ENCODE assay signal across 11 cellular contexts in the genomic region with DNA sequence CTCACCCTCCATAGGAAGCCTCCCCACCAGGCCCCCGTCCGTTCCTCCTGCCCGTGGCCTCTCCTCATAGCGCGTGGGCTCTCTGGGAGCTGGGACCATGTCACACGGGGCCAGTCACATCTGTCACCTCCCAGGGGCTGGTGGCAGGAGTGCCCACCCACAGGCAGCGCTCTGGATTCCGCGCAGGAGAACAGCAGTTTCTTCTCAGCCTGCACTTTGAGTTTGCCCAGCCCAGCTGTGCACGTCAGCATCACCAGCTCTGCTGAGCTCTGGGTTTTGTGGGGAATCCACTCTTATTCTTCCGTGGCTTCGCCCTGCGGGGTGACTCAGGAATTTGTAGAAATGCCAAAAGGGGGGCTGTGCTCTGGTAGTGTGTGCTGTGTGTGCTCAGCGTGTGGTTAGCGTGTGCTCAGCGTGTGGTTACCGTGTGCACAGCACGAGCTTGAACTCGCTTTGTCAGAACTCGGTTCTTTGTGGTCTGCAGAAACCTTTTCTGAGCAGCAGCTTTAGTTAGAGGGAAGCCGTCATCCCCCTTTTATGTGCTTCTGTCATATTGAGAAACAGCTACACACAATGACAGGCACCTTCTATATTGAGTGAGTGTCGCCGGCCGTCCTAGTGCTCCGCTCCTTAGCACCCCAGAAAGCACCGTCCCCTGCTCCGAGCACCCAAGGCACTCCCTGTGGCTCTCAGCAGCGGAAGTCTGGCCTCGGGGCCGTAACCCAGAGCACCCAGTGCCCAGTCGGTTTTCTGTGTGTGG.
A peak's percentile ranks its signal among the peaks of the same experiment; 100 is the strongest.
DNase-seq lines count a peak whose midpoint lies in the region; ATAC-seq and TF ChIP-seq lines count a peak whose summit lies in the region.
"Had no signal": no experiment of that assay in that cellular context is flagged by ENCODE, and none has a peak within 500 bp of the region (broad histone marks: within the 10 kb centered on the region; RNA-seq: fewer than 3 reads in every experiment).

No MANE protein-coding gene starts in this region.

- H3K27ac Mint-ChIP-seq in activated naive CD8-positive, alpha-beta T cell treated with anti-CD3 and anti-CD28 coated beads, Interleukin-2, amount 50 U/mL, for 24 hours: peak overlapping the region; percentile 92

- no peak for TF ChIP-seq CTCF in DOHH2 (IDR thresholded peaks at IDR 0.05; ENCODE audit: low read depth, low read length, poor library complexity, severe bottlenecking)

- no peaks in the 10 kb centered on the region for H3K9me2 ChIP-seq in DOHH2 (replicated peaks; ENCODE audit: control insufficient read depth, low read length)

- peak overlapping the region; percentile 99 for H3K4me3 Mint-ChIP-seq in activated naive CD8-positive, alpha-beta T cell treated with anti-CD3 and anti-CD28 coated beads, Interleukin-2, amount 50 U/mL, for 24 hours

- CTCF ChIA-PET in HEK293T (lab: Yijun Ruan, JAX): no interaction called here

- peaks cover 7% of the 10 kb centered on the region for H3K27me3 ChIP-seq in DOHH2 (ENCODE audit: control insufficient read depth, low read length)

- peak overlapping the region; percentile 92 for H3K27ac ChIP-seq in DOHH2 (ENCODE audit: low read depth, low read length)
- H3K27ac ChIP-seq: parathyroid adenoma had no signal

- ATAC-seq in activated naive CD8-positive, alpha-beta T cell treated with anti-CD3 and anti-CD28 coated beads, Interleukin-2, amount 50 U/mL, for 24 hours: peak; percentile 88
- ATAC-seq in HG03139 (IDR thresholded peaks at IDR 0.05; ENCODE audit: unreplicated experiment): no peak

- H3K4me3 ChIP-seq in DOHH2 (ENCODE audit: low read length): peak overlapping the region; percentile 94

- H4K20me1 ChIP-seq in DOHH2 (ENCODE audit: control insufficient read depth, insufficient read depth, low read depth, low read length): peaks cover 7% of the 10 kb centered on the region

- H3K27me3 Mint-ChIP-seq in activated naive CD8-positive, alpha-beta T cell treated with anti-CD3 and anti-CD28 coated beads, Interleukin-2, amount 50 U/mL, for 24 hours: no peaks in the 10 kb centered on the region

- H3K4me1 Mint-ChIP-seq in activated naive CD8-positive, alpha-beta T cell treated with anti-CD3 and anti-CD28 coated beads, Interleukin-2, amount 50 U/mL, for 24 hours: peaks cover 69% of the 10 kb centered on the region

- peaks cover 63% of the 10 kb centered on the region for H3K4me1 ChIP-seq in DOHH2 (ENCODE audit: control insufficient read depth, low read length)

- H3K36me3 Mint-ChIP-seq in activated naive CD8-positive, alpha-beta T cell treated with anti-CD3 and anti-CD28 coated beads, Interleukin-2, amount 50 U/mL, for 24 hours (ENCODE audit: low read depth): peaks cover 19% of the 10 kb centered on the region

- POLR2A ChIA-PET in HEK293T (lab: Yijun Ruan, JAX): interaction anchor here (1.6 kb wide), 1 partner anchor 287 kb away, joined by 3 read pairs; no protein-coding TSS in a partner anchor

- peaks cover 81% of the 10 kb centered on the region for H3K79me2 ChIP-seq in DOHH2 (ENCODE audit: control insufficient read depth, low read length)

- H3K36me3 ChIP-seq in DOHH2 (ENCODE audit: control insufficient read depth, low read length): peaks cover 75% of the 10 kb centered on the region

- peaks cover 38% of the 10 kb centered on the region for H3F3A ChIP-seq in DOHH2 (ENCODE audit: control insufficient read depth, insufficient read depth)

- H3K9me3 ChIP-seq in DOHH2 (ENCODE audit: control insufficient read depth, insufficient read depth, low read length): no peaks in the 10 kb centered on the region

- DNase-seq in activated CD4-positive, alpha-beta T cell treated with anti-CD3 and anti-CD28 coated beads, Interleukin-2, amount 50 U/mL, for 24 hours (ENCODE audit: low read depth in 1 of 2, low spot score in 1 of 2): peak; percentile 13 to 58
- DNase-seq in activated naive CD8-positive, alpha-beta T cell treated with anti-CD3 and anti-CD28 coated beads, Interleukin-2, amount 50 U/mL, for 24 hours: peak; percentile 49
- DNase-seq in stimulated activated CD4-positive, alpha-beta T cell treated with anti-CD3 and anti-CD28 coated beads, Interleukin-4, amount 100 ng/mL, for 4 hours: peak; percentile 37 to 78
- no peak for DNase-seq in HEK293T (ENCODE audit: extremely low spot score)
- no peak for DNase-seq in dedifferentiated amniotic fluid mesenchymal stem cell (ENCODE audit: extremely low spot score)
- no peak for DNase-seq in retina
- DNase-seq: NCI-H1092 treated with DMSO at 0.1 percent for 48 hours, SHP77 treated with DMSO at 0.1 percent for 48 hours had no signal

- H3K9me3 Mint-ChIP-seq in activated naive CD8-positive, alpha-beta T cell treated with anti-CD3 and anti-CD28 coated beads, Interleukin-2, amount 50 U/mL, for 24 hours: no peaks in the 10 kb centered on the region

- peak overlapping the region; percentile 80 for H3K4me2 ChIP-seq in DOHH2 (ENCODE audit: low read length)

TF ChIP-seq in HEK293T, 16 proteins besides CTCF, POLR2A, EP300 and RAD21:
- TF ChIP-seq ZNF384 (IDR thresholded peaks at IDR 0.05): no peak
- no peak for TF ChIP-seq ARNT (IDR thresholded peaks at IDR 0.05)
- TF ChIP-seq FOXK2 (IDR thresholded peaks at IDR 0.05): no peak
- TF ChIP-seq HDGF (IDR thresholded peaks at IDR 0.05; ENCODE audit: borderline replicate concordance): no peak
- no peak for TF ChIP-seq FOXM1 (IDR thresholded peaks at IDR 0.05; ENCODE audit: borderline replicate concordance)
- TF ChIP-seq SUZ12 (IDR thresholded peaks at IDR 0.05): no peak
- TF ChIP-seq, protein P1, sequence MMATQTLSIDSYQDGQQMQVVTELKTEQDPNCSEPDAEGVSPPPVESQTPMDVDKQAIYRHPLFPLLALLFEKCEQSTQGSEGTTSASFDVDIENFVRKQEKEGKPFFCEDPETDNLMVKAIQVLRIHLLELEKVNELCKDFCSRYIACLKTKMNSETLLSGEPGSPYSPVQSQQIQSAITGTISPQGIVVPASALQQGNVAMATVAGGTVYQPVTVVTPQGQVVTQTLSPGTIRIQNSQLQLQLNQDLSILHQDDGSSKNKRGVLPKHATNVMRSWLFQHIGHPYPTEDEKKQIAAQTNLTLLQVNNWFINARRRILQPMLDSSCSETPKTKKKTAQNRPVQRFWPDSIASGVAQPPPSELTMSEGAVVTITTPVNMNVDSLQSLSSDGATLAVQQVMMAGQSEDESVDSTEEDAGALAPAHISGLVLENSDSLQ (IDR thresholded peaks at IDR 0.05): no peak
- TF ChIP-seq BHLHE40 (IDR thresholded peaks at IDR 0.05; ENCODE audit: borderline replicate concordance): no peak
- no peak for TF ChIP-seq L3MBTL2 (conservative IDR thresholded peaks at IDR 0.05)
- TF ChIP-seq CTBP1 (IDR thresholded peaks at IDR 0.05; ENCODE audit: borderline replicate concordance): no peak
- no peak for TF ChIP-seq ELF4 (IDR thresholded peaks at IDR 0.05)
- TF ChIP-seq FOXA1 (IDR thresholded peaks at IDR 0.05): no peak
- TF ChIP-seq LEF1 (IDR thresholded peaks at IDR 0.05; ENCODE audit: borderline replicate concordance): no peak
- TF ChIP-seq NFRKB (IDR thresholded peaks at IDR 0.05): no peak

Comparison
In these comparisons a context has a peak if more than half of its experiments do, and no peak if none do; other contexts are left out.
1. DNase-seq: peak in activated CD4-positive, alpha-beta T cell treated with anti-CD3 and anti-CD28 coated beads, Interleukin-2, amount 50 U/mL, for 24 hours (2 of 2), activated naive CD8-positive, alpha-beta T cell treated with anti-CD3 and anti-CD28 coated beads, Interleukin-2, amount 50 U/mL, for 24 hours (single experiment) and stimulated activated CD4-positive, alpha-beta T cell treated with anti-CD3 and anti-CD28 coated beads, Interleukin-4, amount 100 ng/mL, for 4 hours (2 of 2); none in HEK293T (single experiment), dedifferentiated amniotic fluid mesenchymal stem cell (single experiment) and retina (single experiment).